In genomic region chr7:84582747-84583146, GRCh38 we compare ENCODE assay signal across 31 cellular contexts.
DNase-seq lines count a peak whose midpoint lies in the region; ATAC-seq, FAIRE-seq and TF ChIP-seq lines count a peak whose summit lies in the region.
"Had no signal": no experiment of that assay in that cellular context is flagged by ENCODE, and none has a peak within 500 bp of the region (broad histone marks: within the 10 kb centered on the region; RNA-seq: fewer than 3 reads in every experiment).

No MANE protein-coding gene starts in this region.

- no TSS peak for BruUV-seq in K562 (replicated peaks; lab: Mats Ljungman, UMichigan)

- H4K20me1 ChIP-seq in K562 (replicated peaks; ENCODE audit: control insufficient read depth, insufficient read depth, low read length) (no peaks in the 10 kb centered on the region), hepatocyte (ENCODE audit: insufficient read depth, poor library complexity, severe bottlenecking) (no peaks in the 10 kb centered on the region)
- H4K20me1 ChIP-seq: BLaER1; BLaER1 treated with 17β-estradiol and CSF1 and Interleukin-3, amounts not matched to agents 10 nM and 100 nM had no signal

- H3K27me3 ChIP-seq in K562 (ENCODE audit: control insufficient read depth in 2 of 2, insufficient read depth in 2 of 2, low read length in 2 of 2) (no peaks in the 10 kb centered on the region), hepatocyte (no peaks in the 10 kb centered on the region)
- H3K27me3 ChIP-seq: BE2C; BLaER1; BLaER1 treated with 17β-estradiol and CSF1 and Interleukin-3, amounts not matched to agents 10 nM and 100 nM had no signal

- no peak overlapping the region for H3K4me2 ChIP-seq in K562 (ENCODE audit: insufficient read depth, low read length)
- H3K4me2 ChIP-seq in hepatocyte: no peak overlapping the region
- H3K4me2 ChIP-seq: A549; BLaER1; BLaER1 treated with 17β-estradiol and CSF1 and Interleukin-3, amounts not matched to agents 10 nM and 100 nM had no signal

- H3K9me2 ChIP-seq in hepatocyte (replicated peaks; ENCODE audit: insufficient read depth): no peaks in the 10 kb centered on the region

- no peak for TF ChIP-seq CTCF in K562 (IDR thresholded peaks at IDR 0.05 in 2 of 3, conservative IDR thresholded peaks at IDR 0.05 in 1 of 3; ENCODE audit: insufficient read depth in 2 of 3, low read depth in 1 of 3, low read length in 3 of 3)
- TF ChIP-seq CTCF in hepatocyte (IDR thresholded peaks at IDR 0.05; ENCODE audit: poor library complexity): no peak
- no peak for TF ChIP-seq CTCF in GM13977 (IDR thresholded peaks at IDR 0.05; ENCODE audit: extremely low read depth, insufficient read depth, missing control alignments)

- 59% methylated on average over 3 of the region's 3 CpGs for WGBS in K562 (ENCODE audit: insufficient coverage, low coverage, missing lambda C conversion rate)
- 75% methylated on average over 3 of the region's 3 CpGs for WGBS in hepatocyte (ENCODE audit: low lambda C conversion rate, missing lambda C conversion rate)

- no peak for ATAC-seq in K562
- ATAC-seq: A549; CD8-positive, alpha-beta T cell had no signal

- H3K79me2 ChIP-seq in K562 (ENCODE audit: control insufficient read depth, insufficient read depth, low read length) (no peaks in the 10 kb centered on the region), hepatocyte (no peaks in the 10 kb centered on the region)

- TF ChIP-seq RAD21 in K562 (CRISPR knock-in tag; conservative IDR thresholded peaks at IDR 0.05 in 1 of 2, IDR thresholded peaks at IDR 0.05 in 1 of 2): no peak

- no peaks in the 10 kb centered on the region for H3K9me1 ChIP-seq in K562 (ENCODE audit: control insufficient read depth, insufficient read depth, low read length)

- H3K27ac ChIP-seq in K562 (ENCODE audit: extremely low read depth, low read depth, low read length) (no peak overlapping the region), hepatocyte (peak overlapping the region; percentile 9)
- H3K27ac ChIP-seq: 22Rv1; A549; BLaER1; BLaER1 treated with 17β-estradiol and CSF1 and Interleukin-3, amounts not matched to agents 10 nM and 100 nM; C4-2B had no signal

- CTCF ChIA-PET in K562 (lab: Yijun Ruan, JAX; ENCODE audit: low intra/inter-chr PET ratio): no interaction called here

- no peak for FAIRE-seq in K562 (lab: Jason Lieb, UNC)
- FAIRE-seq: A204.1, D721Med had no signal

- no peak for TF ChIP-seq EP300 in K562 (IDR thresholded peaks at IDR 0.05; ENCODE audit: low read length)

- intact Hi-C loops in K562 (cut with micrococcal nuclease): no loop called here

- POLR2A ChIA-PET in K562 (lab: Yijun Ruan, JAX): interaction anchor here (1.0 kb wide), 1 partner anchor 9 kb away, joined by 5 read pairs; no protein-coding TSS in a partner anchor

- H3K9me3 ChIP-seq in K562 (replicated peaks; ENCODE audit: control insufficient read depth, insufficient read depth, low read depth, low read length): no peaks in the 10 kb centered on the region
- no peaks in the 10 kb centered on the region for H3K9me3 ChIP-seq in hepatocyte (ENCODE audit: low read depth)
- H3K9me3 ChIP-seq: A549; BE2C; BLaER1; BLaER1 treated with 17β-estradiol and CSF1 and Interleukin-3, amounts not matched to agents 10 nM and 100 nM; Caco-2 had no signal

- H2AFZ ChIP-seq in K562 (ENCODE audit: low read depth, low read length) (no peak overlapping the region), hepatocyte (no peak overlapping the region)

- DNase-seq in K562 (ENCODE audit: extremely low read depth in 1 of 4, low spot score in 3 of 4) (no peak), hepatocyte (ENCODE audit: low spot score) (no peak), NCI-H1436 treated with DMSO at 0.1 percent for 48 hours (lab: John Stamatoyannopoulos, UW) (no peak), GM13977 (ENCODE audit: low spot score) (no peak)
- DNase-seq: 8988T; ACHN; AML-193; BE2C; C1 segment of cervical spinal cord; Caco-2; Calu3; CD4-positive, alpha-beta memory T cell; CD4-positive, alpha-beta T cell; CD4-positive, CD25-positive, alpha-beta regulatory T cell; CD8-positive, alpha-beta memory T cell; CD8-positive, alpha-beta T cell; COR-L47; DMS 273 treated with DMSO at 0.1 percent for 48 hours; DMS153; DMS53; DMS79; DMS79 treated with DMSO at 0.1 percent for 48 hours; DND-41; EL had no signal

- H3K4me3 ChIP-seq in K562: no peak overlapping the region
- no peak overlapping the region for H3K4me3 ChIP-seq in hepatocyte
- H3K4me3 ChIP-seq: A549; BLaER1; BLaER1 treated with 17β-estradiol and CSF1 and Interleukin-3, amounts not matched to agents 10 nM and 100 nM had no signal

- in situ Hi-C loops in K562 (cut with MboI) (no loop called here), GM13977 (cut with MboI; ENCODE audit: low pct_unique_long_range_greater_than_20kb, low sequenced_read_pairs, unreplicated experiment) (no loop called here)

- H3K36me3 ChIP-seq in K562 (ENCODE audit: control insufficient read depth, insufficient read depth, low read length) (no peaks in the 10 kb centered on the region), hepatocyte (replicated peaks; ENCODE audit: insufficient read depth, low read depth) (no peaks in the 10 kb centered on the region)
- H3K36me3 ChIP-seq: BE2C; BLaER1; BLaER1 treated with 17β-estradiol and CSF1 and Interleukin-3, amounts not matched to agents 10 nM and 100 nM had no signal

- TF ChIP-seq POLR2A in K562 (conservative IDR thresholded peaks at IDR 0.05): no peak

- no peak overlapping the region for H3K9ac ChIP-seq in K562 (ENCODE audit: insufficient read depth in 1 of 2, low read depth in 2 of 2, low read length in 2 of 2)
- H3K9ac ChIP-seq: BLaER1; BLaER1 treated with 17β-estradiol and CSF1 and Interleukin-3, amounts not matched to agents 10 nM and 100 nM had no signal

- no peaks in the 10 kb centered on the region; a peak in 1 of 5 replicates for H3K4me1 ChIP-seq in K562 (replicated peaks in 1 of 2; ENCODE audit: control insufficient read depth in 2 of 2, insufficient read depth in 2 of 2, low read length in 2 of 2)
- H3K4me1 ChIP-seq in hepatocyte (ENCODE audit: insufficient read depth): no peaks in the 10 kb centered on the region
- H3K4me1 ChIP-seq: A549; BE2C; BLaER1; BLaER1 treated with 17β-estradiol and CSF1 and Interleukin-3, amounts not matched to agents 10 nM and 100 nM; Caco-2 had no signal

TF ChIP-seq in K562, 482 proteins besides CTCF, POLR2A, EP300 and RAD21:
- peak; percentile 63 for TF ChIP-seq ZBTB40 (IDR thresholded peaks at IDR 0.05)
- TF ChIP-seq ZBTB40 (CRISPR knock-in tag; IDR thresholded peaks at IDR 0.05): peak; percentile 80
- no peak for TF ChIP-seq DMBX1 (CRISPR knock-in tag; IDR thresholded peaks at IDR 0.05; ENCODE audit: borderline replicate concordance)
